16 cellular contexts compared by ENCODE assay signal in genomic region chr21:29238052-29238966, GRCh38.
DNase-seq lines count a peak whose midpoint lies in the region; ATAC-seq and TF ChIP-seq lines count a peak whose summit lies in the region.
"Had no signal": no experiment of that assay in that cellular context is flagged by ENCODE, and none has a peak within 500 bp of the region (broad histone marks: within the 10 kb centered on the region; RNA-seq: fewer than 3 reads in every experiment).

No MANE protein-coding gene starts in this region.

- H3K27me3 Mint-ChIP-seq in activated T-cell treated with anti-CD3 and anti-CD28 coated beads, Interleukin-2, amount 50 U/mL, for 72 hours (ENCODE audit: low read depth): peaks cover 29% of the 10 kb centered on the region

- intact Hi-C loops in esophagus squamous epithelium (cut with DNase I): no loop called here

- H3K27me3 ChIP-seq in OCI-LY3 (ENCODE audit: low read depth, low read length) (no peaks in the 10 kb centered on the region), esophagus squamous epithelium (no peaks in the 10 kb centered on the region)

- peaks cover 43% of the 10 kb centered on the region for H3K4me1 Mint-ChIP-seq in activated T-cell treated with anti-CD3 and anti-CD28 coated beads, Interleukin-2, amount 50 U/mL, for 72 hours (ENCODE audit: low read depth)

- H3K4me3 ChIP-seq in OCI-LY3 (ENCODE audit: low read length): peak overlapping the region; percentile 35
- H3K4me3 ChIP-seq in esophagus squamous epithelium: no peak overlapping the region

- H3K4me1 ChIP-seq in OCI-LY3 (ENCODE audit: low read length): peaks cover 59% of the 10 kb centered on the region
- peaks cover 13 to 33% (median 23%) of the 10 kb centered on the region in 3 donors for H3K4me1 ChIP-seq in esophagus squamous epithelium

- H3K27ac ChIP-seq in OCI-LY3 (ENCODE audit: low read length) (peak overlapping the region; percentile 99), esophagus squamous epithelium (peak overlapping the region in 3 of 4 donors; percentile 36 to 71 (median 58))

- H3K27ac Mint-ChIP-seq in activated T-cell treated with anti-CD3 and anti-CD28 coated beads, Interleukin-2, amount 50 U/mL, for 72 hours: no peak overlapping the region
- H3K27ac Mint-ChIP-seq: CD8-positive, alpha-beta T cell; stimulated activated naive CD8-positive, alpha-beta T cell treated with anti-CD3 and anti-CD28 coated beads, Interleukin-15, amount 100 ng/mL, for 72 hours had no signal

- H3K36me3 Mint-ChIP-seq in activated T-cell treated with anti-CD3 and anti-CD28 coated beads, Interleukin-2, amount 50 U/mL, for 72 hours (ENCODE audit: insufficient read depth in 2 of 2): peaks cover 3 to 5% of the 10 kb centered on the region in 2 donors
- H3K36me3 Mint-ChIP-seq: CD8-positive, alpha-beta T cell had no signal

- H3K9ac ChIP-seq in OCI-LY3 (ENCODE audit: low read length): peak overlapping the region; percentile 85

- no peaks in the 10 kb centered on the region for H4K20me1 ChIP-seq in OCI-LY3 (ENCODE audit: insufficient read depth, low read length)

- peaks cover 0 to 3% of the 10 kb centered on the region in 2 donors for H3K9me3 Mint-ChIP-seq in activated T-cell treated with anti-CD3 and anti-CD28 coated beads, Interleukin-2, amount 50 U/mL, for 72 hours
- H3K9me3 Mint-ChIP-seq: CD8-positive, alpha-beta T cell had no signal

- 41 to 49% methylated on average over 6 of the region's 6 CpGs for WGBS in esophagus squamous epithelium, 2 donors

- H3K9me3 ChIP-seq in OCI-LY3 (ENCODE audit: insufficient read depth, low read length) (no peaks in the 10 kb centered on the region), esophagus squamous epithelium (no peaks in the 10 kb centered on the region)

- DNase-seq in EH (ENCODE audit: low read depth) (peak; percentile 83), esophagus squamous epithelium (lab: John Stamatoyannopoulos, UW) (no peak), renal cortical epithelial cell (ENCODE audit: low read depth) (peak; percentile 28), omental fat pad (ENCODE audit: low spot score) (no peak)
- no peak for DNase-seq in activated T-cell treated with anti-CD3 and anti-CD28 coated beads, Interleukin-2, amount 50 U/mL, for 72 hours
- DNase-seq in stimulated activated naive CD4-positive, alpha-beta T cell (lab: John Stamatoyannopoulos, UW): no peak
- DNase-seq: activated CD8-positive, alpha-beta memory T cell treated with anti-CD3 and anti-CD28 coated beads, Interleukin-2, amount 50 U/mL, for 48 hours; CD8-positive, alpha-beta T cell; NCI-H345; posterior cingulate gyrus; stimulated activated CD4-positive, alpha-beta T cell treated with anti-CD3 and anti-CD28 coated beads, Interleukin-4, amount 100 ng/mL, for 1 hour; stimulated activated naive CD8-positive, alpha-beta T cell treated with anti-CD3 and anti-CD28 coated beads, Interleukin-15, amount 100 ng/mL, for 72 hours; T-helper 9 cell had no signal

- H3K4me3 Mint-ChIP-seq in activated T-cell treated with anti-CD3 and anti-CD28 coated beads, Interleukin-2, amount 50 U/mL, for 72 hours: no peak overlapping the region
- H3K4me3 Mint-ChIP-seq: CD8-positive, alpha-beta T cell; stimulated activated naive CD8-positive, alpha-beta T cell treated with anti-CD3 and anti-CD28 coated beads, Interleukin-15, amount 100 ng/mL, for 72 hours had no signal

- ATAC-seq in omental fat pad (ENCODE audit: low FRiP score) (no peak), HG03354 (IDR thresholded peaks at IDR 0.05; ENCODE audit: poor library complexity, severe bottlenecking, unreplicated experiment) (no peak)
- ATAC-seq in activated T-cell treated with anti-CD3 and anti-CD28 coated beads, Interleukin-2, amount 50 U/mL, for 72 hours (replicated peaks in 1 of 2): no peak
- ATAC-seq: CD8-positive, alpha-beta T cell; Panc1; stimulated activated naive CD8-positive, alpha-beta T cell treated with anti-CD3 and anti-CD28 coated beads, Interleukin-15, amount 100 ng/mL, for 72 hours had no signal

- no peak overlapping the region for H2AFZ ChIP-seq in OCI-LY3 (ENCODE audit: low read depth, low read length)

- H3K79me2 ChIP-seq in OCI-LY3 (ENCODE audit: low read length): peaks cover 31% of the 10 kb centered on the region

- peak overlapping the region; percentile 90 for H3K4me2 ChIP-seq in OCI-LY3 (ENCODE audit: low read length)

- H3K36me3 ChIP-seq in OCI-LY3 (replicated peaks; ENCODE audit: low read depth, low read length) (peaks cover 10% of the 10 kb centered on the region), esophagus squamous epithelium (no peaks in the 10 kb centered on the region)

- TF ChIP-seq POLR2A in esophagus squamous epithelium (IDR thresholded peaks at IDR 0.05): no peak

- no peak for TF ChIP-seq CTCF in OCI-LY3 (IDR thresholded peaks at IDR 0.05; ENCODE audit: low read depth, low read length)
- no peak for TF ChIP-seq CTCF in esophagus squamous epithelium (IDR thresholded peaks at IDR 0.05)
- TF ChIP-seq CTCF in omental fat pad (IDR thresholded peaks at IDR 0.05): no peak

Comparison
In these comparisons a context has a peak if more than half of its experiments do, and no peak if none do; other contexts are left out.
1. DNase-seq: peak in EH (single experiment) and renal cortical epithelial cell (single experiment); none in esophagus squamous epithelium (single experiment), omental fat pad (single experiment), activated T-cell treated with anti-CD3 and anti-CD28 coated beads, Interleukin-2, amount 50 U/mL, for 72 hours (0 of 2) and stimulated activated naive CD4-positive, alpha-beta T cell (0 of 6).